In genomic region chr1:48679868-48680267, GRCh38 we compare ENCODE assay signal across 17 cellular contexts.
"Had no signal": no experiment of that assay in that cellular context is flagged by ENCODE, and none has a peak within 500 bp of the region (broad histone marks: within the 10 kb centered on the region; RNA-seq: fewer than 3 reads in every experiment).

No MANE protein-coding gene starts in this region.

- H3K27ac Mint-ChIP-seq: activated naive CD4-positive, alpha-beta T cell treated with anti-CD3 and anti-CD28 coated beads, Interleukin-2, amount 10 ng/mL, durations not matched to agents 7 days and 5 days; T-helper 17 cell had no signal

- DNase-seq: activated CD4-positive, alpha-beta T cell treated with anti-CD3 and anti-CD28 coated beads for 4 hours; activated CD4-positive, alpha-beta T cell treated with anti-CD3 and anti-CD28 coated beads, Interleukin-2, amount 50 U/mL, for 48 hours; activated CD4-positive, CD25-positive, alpha-beta regulatory T cell; activated effector memory CD4-positive, alpha-beta T cell treated with anti-CD3 and anti-CD28 coated beads, Interleukin-2, amount 50 U/mL, for 16 hours; activated naive CD4-positive, alpha-beta T cell treated with anti-CD3 and anti-CD28 coated beads, Interleukin-2, amount 10 ng/mL, durations not matched to agents 7 days and 5 days; central memory CD4-positive, alpha-beta T cell; effector memory CD4-positive, alpha-beta T cell; foreskin keratinocyte; left lung; naive thymus-derived CD4-positive, alpha-beta T cell; retina; spleen; stimulated activated CD4-positive, alpha-beta T cell treated with anti-CD3 and anti-CD28 coated beads, Interleukin-4, amount 100 ng/mL, for 1 hour; stimulated activated naive CD4-positive, alpha-beta T cell treated with Interleukin-2 at 50 U/mL for 16 hours; T-helper 17 cell; thyroid gland had no signal

- FAIRE-seq: keratinocyte had no signal

- H3K9me3 Mint-ChIP-seq: activated naive CD4-positive, alpha-beta T cell treated with anti-CD3 and anti-CD28 coated beads, Interleukin-2, amount 10 ng/mL, durations not matched to agents 7 days and 5 days; naive thymus-derived CD4-positive, alpha-beta T cell had no signal

- H3K36me3 Mint-ChIP-seq: activated naive CD4-positive, alpha-beta T cell treated with anti-CD3 and anti-CD28 coated beads, Interleukin-2, amount 10 ng/mL, durations not matched to agents 7 days and 5 days; naive thymus-derived CD4-positive, alpha-beta T cell had no signal

- ATAC-seq: foreskin keratinocyte; left lung; naive thymus-derived CD4-positive, alpha-beta T cell; T-helper 17 cell had no signal

- H3K27me3 Mint-ChIP-seq: activated naive CD4-positive, alpha-beta T cell treated with anti-CD3 and anti-CD28 coated beads, Interleukin-2, amount 10 ng/mL, durations not matched to agents 7 days and 5 days had no signal

- H3K4me1 Mint-ChIP-seq: activated naive CD4-positive, alpha-beta T cell treated with anti-CD3 and anti-CD28 coated beads, Interleukin-2, amount 10 ng/mL, durations not matched to agents 7 days and 5 days had no signal

- H3K4me3 Mint-ChIP-seq: activated naive CD4-positive, alpha-beta T cell treated with anti-CD3 and anti-CD28 coated beads, Interleukin-2, amount 10 ng/mL, durations not matched to agents 7 days and 5 days; naive thymus-derived CD4-positive, alpha-beta T cell; T-helper 17 cell had no signal

- H3K27ac ChIP-seq: foreskin keratinocyte, left lung, thyroid gland had no signal
